Comparison of ENCODE assay signal across 8 cellular contexts in the genomic region with DNA sequence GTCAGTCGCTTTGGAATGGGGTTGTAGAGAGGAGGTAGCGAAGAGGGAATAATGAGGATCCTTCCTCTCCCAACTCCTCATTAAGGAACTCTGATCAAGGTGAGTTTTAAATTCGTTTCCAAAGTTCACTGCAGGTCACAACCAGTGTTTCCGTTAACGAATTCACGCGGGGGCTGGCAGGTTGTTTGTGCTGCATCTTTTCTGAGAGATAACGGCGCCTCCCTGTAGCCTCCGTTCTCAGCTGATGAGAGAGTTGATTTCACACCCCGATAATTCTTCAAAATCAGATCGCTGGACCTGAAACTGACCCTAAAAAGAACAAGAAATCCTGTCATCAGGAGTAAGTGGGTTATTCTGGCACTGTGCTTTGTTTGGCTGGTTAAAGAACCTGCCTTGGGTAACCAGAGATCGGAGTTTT. TPM values are rescaled to one million over a fixed set of nuclear protein-coding genes. Genes with fewer than 3 reads are reported as not detected.
DNase-seq lines count a peak whose midpoint lies in the region; FAIRE-seq and TF ChIP-seq lines count a peak whose summit lies in the region.

No MANE protein-coding gene starts in this region.

- H3K27me3 ChIP-seq in osteoblast (ENCODE audit: insufficient read depth, low read length) (no peaks in the 10 kb centered on the region), esophagus muscularis mucosa (peaks cover 0 to 74% (median 60%) of the 10 kb centered on the region in 4 donors), small intestine (ENCODE audit: control insufficient read depth in 2 of 2, insufficient read depth in 2 of 2, low read length in 2 of 2) (peaks cover 0 to 10% of the 10 kb centered on the region in 2 donors)

- BruUV-seq in OCI-LY7 (replicated peaks; lab: Mats Ljungman, UMichigan) = no TSS peak

- TF ChIP-seq POLR2A in esophagus muscularis mucosa (IDR thresholded peaks at IDR 0.05; ENCODE audit: low read depth) = no peak

- TF ChIP-seq EP300 in esophagus muscularis mucosa (IDR thresholded peaks at IDR 0.05) = no peak

- intact Hi-C loops in OCI-LY7 (cut with micrococcal nuclease; ENCODE audit: unreplicated experiment) = loop anchor here (2.0 to 10.0 kb wide), 3 partner anchors 45 to 1143 kb away; partner anchors contain the start of gene ZNF184
- intact Hi-C loops in esophagus muscularis mucosa (cut with DNase I) = no loop called here

- H2AFZ ChIP-seq in OCI-LY7 (ENCODE audit: low read length) (peak overlapping the region; percentile 95), osteoblast (ENCODE audit: low read length) (peak overlapping the region; percentile 76)

- 5% methylated on average over 13 of the region's 13 CpGs for WGBS in esophagus muscularis mucosa
- WGBS in small intestine, 3 donors = 4 to 6% (median 4%) methylated on average over 13 of the region's 13 CpGs

- no peaks in the 10 kb centered on the region for H3K9me2 ChIP-seq in OCI-LY7 (ENCODE audit: insufficient read depth, low read length)

- H3K36me3 ChIP-seq in OCI-LY7 (ENCODE audit: insufficient read depth, low read length) (no peaks in the 10 kb centered on the region), osteoblast (ENCODE audit: insufficient read depth, low read length) (no peaks in the 10 kb centered on the region), esophagus muscularis mucosa (no peaks in the 10 kb centered on the region), small intestine (ENCODE audit: control insufficient read depth in 2 of 2, insufficient read depth in 2 of 2, low read length in 2 of 2) (no peaks in the 10 kb centered on the region)

- CTCF ChIA-PET in OCI-LY7 (lab: Charles Lee; ENCODE audit: unreplicated experiment) = interaction anchor here (0.5 to 1.3 kb wide), 2 partner anchors 10 kb away, joined by 3 to 5 read pairs; no protein-coding TSS in a partner anchor

- FAIRE-seq in small intestine (lab: Jason Lieb, UNC) = no peak

- no peaks in the 10 kb centered on the region for H3K79me2 ChIP-seq in OCI-LY7 (ENCODE audit: insufficient read depth, low read depth, low read length)
- H3K79me2 ChIP-seq in osteoblast (ENCODE audit: insufficient read depth, low read length) = no peaks in the 10 kb centered on the region

- H3K4me1 ChIP-seq in OCI-LY7 (ENCODE audit: insufficient read depth, low read length, poor library complexity, severe bottlenecking) (peaks cover 65% of the 10 kb centered on the region), osteoblast (ENCODE audit: insufficient read depth, low read length) (peaks cover 31% of the 10 kb centered on the region), esophagus muscularis mucosa (peaks cover 0 to 10% (median 3%) of the 10 kb centered on the region in 4 donors), small intestine (ENCODE audit: control insufficient read depth in 2 of 2, insufficient read depth in 1 of 2, low read depth in 1 of 2, low read length in 1 of 2) (peaks cover 3% of the 10 kb centered on the region in 2 donors)

- peak overlapping the region; percentile 72 for H3K4me3 ChIP-seq in OCI-LY7 (ENCODE audit: low read depth, low read length, poor library complexity, severe bottlenecking)
- H3K4me3 ChIP-seq in osteoblast (ENCODE audit: insufficient read depth, low read length) = peak overlapping the region; percentile 69
- no peak overlapping the region for H3K4me3 ChIP-seq in esophagus muscularis mucosa
- H3K4me3 ChIP-seq in small intestine (ENCODE audit: low read depth in 1 of 2, low read length in 2 of 2) = peak overlapping the region in 1 of 2 donors; percentile 5

- POLR2A ChIA-PET in OCI-LY7 (lab: Charles Lee) = interaction anchor here (1.0 to 4.1 kb wide), 10 partner anchors 9 to 223 kb away, joined by 3 to 20 read pairs (median 4); a partner anchor contains a TSS

- H4K20me1 ChIP-seq in OCI-LY7 (ENCODE audit: insufficient read depth, low read length) (no peaks in the 10 kb centered on the region), osteoblast (ENCODE audit: insufficient read depth, low read length) (no peaks in the 10 kb centered on the region)

- H3K4me2 ChIP-seq in OCI-LY7 (ENCODE audit: low read length) (peak overlapping the region; percentile 96), osteoblast (ENCODE audit: insufficient read depth, low read length) (peak overlapping the region; percentile 92)

- H3K27ac ChIP-seq in OCI-LY7 (ENCODE audit: low read depth, low read length, poor library complexity, severe bottlenecking) = peak overlapping the region; percentile 62
- H3K27ac ChIP-seq in osteoblast (ENCODE audit: low read depth, low read length) = no peak overlapping the region
- H3K27ac ChIP-seq in esophagus muscularis mucosa (replicated peaks in 1 of 4) = no peak overlapping the region
- H3K27ac ChIP-seq in small intestine (ENCODE audit: low read depth in 1 of 2, low read length in 1 of 2) = no peak overlapping the region

- H3K9me3 ChIP-seq in OCI-LY7 (ENCODE audit: low read length) (no peaks in the 10 kb centered on the region), osteoblast (ENCODE audit: low read depth, low read length) (no peaks in the 10 kb centered on the region), esophagus muscularis mucosa (no peaks in the 10 kb centered on the region), small intestine (ENCODE audit: control insufficient read depth, low read depth) (no peaks in the 10 kb centered on the region)

- no peak for TF ChIP-seq CTCF in GM10266 (IDR thresholded peaks at IDR 0.05; ENCODE audit: control insufficient read depth, insufficient read depth, low read depth, missing control alignments)
- no peak for TF ChIP-seq CTCF in OCI-LY7 (conservative IDR thresholded peaks at IDR 0.05; ENCODE audit: low read length)
- no peak for TF ChIP-seq CTCF in osteoblast (IDR thresholded peaks at IDR 0.05; ENCODE audit: extremely low read depth, low read depth, low read length)
- no peak for TF ChIP-seq CTCF in esophagus muscularis mucosa (IDR thresholded peaks at IDR 0.05)

- peak; percentile 17 for DNase-seq in GM10266 (ENCODE audit: extremely low spot score)
- peak; percentile 42 for DNase-seq in OCI-LY7 (ENCODE audit: low spot score)
- peak; percentile 24 for DNase-seq in central memory CD4-positive, alpha-beta T cell
- no peak for DNase-seq in osteoblast (ENCODE audit: insufficient read length, low spot score, missing footprints)
- DNase-seq in NCI-H446 (lab: John Stamatoyannopoulos, UW) = no peak
- no peak for DNase-seq in esophagus muscularis mucosa (ENCODE audit: extremely low spot score)
- DNase-seq in small intestine = no peak
- DNase-seq in GF-D8 (lab: John Stamatoyannopoulos, UW) = no peak

RNA-seq across cellular contexts. Expression of gene BTN3A2, which starts 33.2 kb away (rescaled TPM):
- 47.9 and 54.5 TPM in 2 replicates for total RNA-seq in OCI-LY7 (2014; rRNA removed; shearing (Covaris generic))
- total RNA-seq in OCI-LY7 (2022) = 70.8 and 95.7 TPM in 2 replicates
- 24.2 and 25.0 TPM in 2 replicates for total RNA-seq in osteoblast
- total RNA-seq in esophagus muscularis mucosa = 10 to 100 TPM in 2 of 4 donors, 1 to 10 TPM in 2; 6.6 to 14.1 (median 11.2) TPM
- polyA plus RNA-seq in small intestine = 10 to 100 TPM; 17.7 to 37.1 (median 29.5) TPM

RNA-seq across cellular contexts. Expression of gene BTN2A2, which starts 51.1 kb away (rescaled TPM):
- total RNA-seq in OCI-LY7 (2014; rRNA removed; shearing (Covaris generic)) = 42.0 and 45.1 TPM in 2 replicates
- total RNA-seq in OCI-LY7 (2022) = 35.0 and 44.8 TPM in 2 replicates
- 16.3 and 17.4 TPM in 2 replicates for total RNA-seq in osteoblast
- total RNA-seq in esophagus muscularis mucosa = 1 to 10 TPM; 6.1 to 7.7 (median 6.9) TPM
- polyA plus RNA-seq in small intestine = 1 to 10 TPM in 2 of 3 donors, under 1 TPM in 1; 0.89 to 6.4 (median 3.0) TPM

Comparison
In these comparisons a context has a peak if more than half of its experiments do, and no peak if none do; other contexts are left out.
1. DNase-seq: peak in GM10266 (single experiment), OCI-LY7 (single experiment) and central memory CD4-positive, alpha-beta T cell (single experiment); none in osteoblast (single experiment), NCI-H446 (0 of 2), esophagus muscularis mucosa (single experiment), small intestine (single experiment) and GF-D8 (single experiment).
2. H3K4me3 ChIP-seq: peak in OCI-LY7 (single experiment) and osteoblast (single experiment); none in esophagus muscularis mucosa (0 of 4).